ENCODE assay signal across 10 cellular contexts in genomic region chr7:48255046-48255445, GRCh38.
A peak's percentile ranks its signal among the peaks of the same experiment; 100 is the strongest.
DNase-seq lines count a peak whose midpoint lies in the region; ATAC-seq and TF ChIP-seq lines count a peak whose summit lies in the region.
"Had no signal": no experiment of that assay in that cellular context is flagged by ENCODE, and none has a peak within 500 bp of the region (broad histone marks: within the 10 kb centered on the region; RNA-seq: fewer than 3 reads in every experiment).

No MANE protein-coding gene starts in this region.

- 29 to 39% methylated on average over 1 of the region's 1 CpG for WGBS in transverse colon (ENCODE audit: low coverage in 1 of 2), 2 donors

- H3K27me3 ChIP-seq in transverse colon: no peaks in the 10 kb centered on the region

- no peaks in the 10 kb centered on the region for H3K9me3 ChIP-seq in transverse colon

- H3K36me3 Mint-ChIP-seq in activated T-cell treated with anti-CD3 and anti-CD28 coated beads, Interleukin-2, amount 50 U/mL, for 4 hours (ENCODE audit: insufficient read depth): no peaks in the 10 kb centered on the region
- peaks cover 2% of the 10 kb centered on the region for H3K36me3 Mint-ChIP-seq in T-helper 2 cell treated with Interferon-gamma antibody and Interleukin-4, amounts not matched to agents 5 μg/mL and 100 μg/mL, for 36 hours (ENCODE audit: low read depth)
- no peaks in the 10 kb centered on the region for H3K36me3 Mint-ChIP-seq in chondrocyte (ENCODE audit: low read depth)
- H3K36me3 Mint-ChIP-seq: naive thymus-derived CD8-positive, alpha-beta T cell had no signal

- H3K36me3 ChIP-seq in transverse colon: no peaks in the 10 kb centered on the region

- TF ChIP-seq CTCF in retinal pigment epithelial cell (conservative IDR thresholded peaks at IDR 0.05; ENCODE audit: low read depth, low read length) (no peak), chondrocyte (IDR thresholded peaks at IDR 0.05) (no peak), transverse colon (IDR thresholded peaks at IDR 0.05) (no peak)

- ATAC-seq in activated T-cell treated with anti-CD3 and anti-CD28 coated beads, Interleukin-2, amount 50 U/mL, for 4 hours: peak; percentile 73 to 77
- peak; percentile 52 for ATAC-seq in HG02642 (IDR thresholded peaks at IDR 0.05; ENCODE audit: poor library complexity, unreplicated experiment)
- ATAC-seq: naive thymus-derived CD8-positive, alpha-beta T cell had no signal

- no peak for DNase-seq in activated T-cell treated with anti-CD3 and anti-CD28 coated beads, Interleukin-2, amount 50 U/mL, for 4 hours
- no peak for DNase-seq in activated T-cell treated with anti-CD3 and anti-CD28 coated beads, Interleukin-2, amount 50 U/mL, for 48 hours
- peak; percentile 37 for DNase-seq in T-helper 2 cell treated with Interferon-gamma antibody and Interleukin-4, amounts not matched to agents 5 μg/mL and 100 μg/mL, for 36 hours (ENCODE audit: low spot score)
- DNase-seq in retinal pigment epithelial cell (ENCODE audit: low read depth) (peak; percentile 89), chondrocyte (ENCODE audit: low spot score) (no peak), transverse colon (no peak), NCI-H1092 (lab: John Stamatoyannopoulos, UW) (no peak)
- DNase-seq: activated CD4-positive, alpha-beta T cell treated with anti-CD3 and anti-CD28 coated beads, Interleukin-2, amount 50 U/mL, for 4 hours; naive thymus-derived CD8-positive, alpha-beta T cell had no signal

- H3K27me3 Mint-ChIP-seq in activated T-cell treated with anti-CD3 and anti-CD28 coated beads, Interleukin-2, amount 50 U/mL, for 4 hours (ENCODE audit: low read depth): peaks cover 6% of the 10 kb centered on the region
- H3K27me3 Mint-ChIP-seq in T-helper 2 cell treated with Interferon-gamma antibody and Interleukin-4, amounts not matched to agents 5 μg/mL and 100 μg/mL, for 36 hours (ENCODE audit: low read depth): no peaks in the 10 kb centered on the region
- no peaks in the 10 kb centered on the region for H3K27me3 Mint-ChIP-seq in chondrocyte (ENCODE audit: low read depth)

- no peak overlapping the region for H3K4me3 Mint-ChIP-seq in activated T-cell treated with anti-CD3 and anti-CD28 coated beads, Interleukin-2, amount 50 U/mL, for 4 hours
- H3K4me3 Mint-ChIP-seq in T-helper 2 cell treated with Interferon-gamma antibody and Interleukin-4, amounts not matched to agents 5 μg/mL and 100 μg/mL, for 36 hours: peak overlapping the region; percentile 1
- H3K4me3 Mint-ChIP-seq in chondrocyte (ENCODE audit: unreplicated experiment): no peak overlapping the region
- H3K4me3 Mint-ChIP-seq: naive thymus-derived CD8-positive, alpha-beta T cell had no signal

- no peak for TF ChIP-seq EP300 in transverse colon (IDR thresholded peaks at IDR 0.05; ENCODE audit: low read depth)

- peak overlapping the region; percentile 27 for H3K27ac Mint-ChIP-seq in T-helper 2 cell treated with Interferon-gamma antibody and Interleukin-4, amounts not matched to agents 5 μg/mL and 100 μg/mL, for 36 hours
- H3K27ac Mint-ChIP-seq in chondrocyte (ENCODE audit: unreplicated experiment): no peak overlapping the region
- H3K27ac Mint-ChIP-seq: naive thymus-derived CD8-positive, alpha-beta T cell had no signal

- in situ Hi-C loops in transverse colon (cut with MboI; ENCODE audit: low pct_ligation_motif_present in 1 of 4, low pct_unique_long_range_greater_than_20kb in 1 of 4, low sequenced_read_pairs in 3 of 4): no loop called here

- peaks cover 2% of the 10 kb centered on the region for H3K9me3 Mint-ChIP-seq in activated T-cell treated with anti-CD3 and anti-CD28 coated beads, Interleukin-2, amount 50 U/mL, for 4 hours
- H3K9me3 Mint-ChIP-seq in T-helper 2 cell treated with Interferon-gamma antibody and Interleukin-4, amounts not matched to agents 5 μg/mL and 100 μg/mL, for 36 hours: peaks cover 9% of the 10 kb centered on the region
- H3K9me3 Mint-ChIP-seq in chondrocyte (ENCODE audit: low read depth): peaks cover 7% of the 10 kb centered on the region

- H3K4me3 ChIP-seq in retinal pigment epithelial cell (ENCODE audit: low read length) (no peak overlapping the region), transverse colon (no peak overlapping the region)

- H3K4me1 Mint-ChIP-seq in activated T-cell treated with anti-CD3 and anti-CD28 coated beads, Interleukin-2, amount 50 U/mL, for 4 hours (ENCODE audit: low read depth): peaks cover 4% of the 10 kb centered on the region
- H3K4me1 Mint-ChIP-seq in T-helper 2 cell treated with Interferon-gamma antibody and Interleukin-4, amounts not matched to agents 5 μg/mL and 100 μg/mL, for 36 hours (ENCODE audit: low read depth): peaks cover 26% of the 10 kb centered on the region
- peaks cover 11% of the 10 kb centered on the region for H3K4me1 Mint-ChIP-seq in chondrocyte (ENCODE audit: low read depth)

- intact Hi-C loops in transverse colon (cut with DNase I; ENCODE audit: low total_unique reads): no loop called here

- no peak overlapping the region for H3K27ac ChIP-seq in transverse colon

- no peak for TF ChIP-seq POLR2A in transverse colon (IDR thresholded peaks at IDR 0.05)

- H3K4me1 ChIP-seq in transverse colon: no peaks in the 10 kb centered on the region

Comparison
In these comparisons a context has a peak if more than half of its experiments do, and no peak if none do; other contexts are left out.
1. DNase-seq: peak in T-helper 2 cell treated with Interferon-gamma antibody and Interleukin-4, amounts not matched to agents 5 μg/mL and 100 μg/mL, for 36 hours (single experiment) and retinal pigment epithelial cell (single experiment); none in activated T-cell treated with anti-CD3 and anti-CD28 coated beads, Interleukin-2, amount 50 U/mL, for 4 hours (single experiment), activated T-cell treated with anti-CD3 and anti-CD28 coated beads, Interleukin-2, amount 50 U/mL, for 48 hours (0 of 2), chondrocyte (single experiment), transverse colon (single experiment) and NCI-H1092 (single experiment).